Comparison of ENCODE assay signal across 9 cellular contexts in the genomic region with DNA sequence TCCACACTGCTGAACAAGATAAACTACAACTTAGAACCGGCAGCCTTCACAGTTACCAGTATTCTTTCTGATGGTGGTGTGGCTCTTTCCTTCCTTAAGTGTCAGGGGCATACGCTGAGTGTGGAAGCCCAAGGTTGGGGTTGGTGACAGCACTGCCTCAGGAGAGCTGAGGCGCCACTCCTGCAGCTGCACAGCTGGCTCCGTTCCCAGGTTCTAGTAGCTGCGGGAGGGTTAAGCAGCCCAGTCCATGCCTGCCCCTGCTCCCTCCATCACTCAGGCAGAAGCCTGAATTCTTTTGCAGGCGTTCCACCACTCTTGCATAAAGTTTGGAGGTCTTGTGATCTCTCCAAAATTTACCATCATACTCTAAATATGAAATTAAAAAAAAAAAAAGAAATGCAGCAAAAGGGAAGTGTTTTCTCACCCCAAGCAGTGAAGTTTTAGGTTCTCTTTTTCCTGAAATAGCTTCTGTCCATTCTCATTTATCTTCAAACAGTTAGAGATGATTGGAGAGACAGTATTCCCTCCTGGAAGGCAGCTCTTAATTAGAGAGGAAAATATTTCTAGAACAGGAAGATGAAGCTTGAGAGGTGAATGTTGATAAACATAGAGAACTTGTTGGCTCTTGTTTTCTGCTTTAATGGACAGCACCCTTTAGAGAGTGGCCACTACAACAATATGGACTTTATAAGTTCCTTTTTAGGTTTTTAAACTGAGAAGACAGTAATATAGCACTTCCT.
DNase-seq lines count a peak whose midpoint lies in the region; ATAC-seq and TF ChIP-seq lines count a peak whose summit lies in the region.
"Had no signal": no experiment of that assay in that cellular context is flagged by ENCODE, and none has a peak within 500 bp of the region (broad histone marks: within the 10 kb centered on the region; RNA-seq: fewer than 3 reads in every experiment).

No MANE protein-coding gene starts in this region.

- peak overlapping the region; percentile 91 for H3K4me2 ChIP-seq in mammary epithelial cell (ENCODE audit: insufficient read depth, low read depth, low read length)

- no peak overlapping the region for H3K9ac ChIP-seq in mammary epithelial cell (ENCODE audit: insufficient read depth, low read length)

- no peaks in the 10 kb centered on the region for H4K20me1 ChIP-seq in mammary epithelial cell (ENCODE audit: insufficient read depth, low read length)

- peaks cover 36% of the 10 kb centered on the region for H3K4me1 ChIP-seq in mammary epithelial cell (ENCODE audit: insufficient read depth, low read length)

- H3K9me3 ChIP-seq in mammary epithelial cell (replicated peaks; ENCODE audit: insufficient read depth, low read length): no peaks in the 10 kb centered on the region

- DNase-seq in D341Med (ENCODE audit: low spot score) (peak; percentile 85), HK-2 (ENCODE audit: unreplicated experiment) (peak; percentile 10), NCI-H82 (lab: John Stamatoyannopoulos, UW) (peak; percentile 72), mammary epithelial cell (peak; percentile 51), kidney tubule cell (ENCODE audit: low spot score) (peak; percentile 62)

- dilution Hi-C loops in mammary epithelial cell (cut with HindIII; ENCODE audit: low sequenced_read_pairs): loop anchor here (10.0 kb wide), 2 partner anchors 49 to 61 kb away; no protein-coding TSS in a partner anchor

- H3K36me3 ChIP-seq in mammary epithelial cell (ENCODE audit: insufficient read depth, low read length): no peaks in the 10 kb centered on the region

- H3K79me2 ChIP-seq in mammary epithelial cell (ENCODE audit: insufficient read depth, low read length): peaks cover 68% of the 10 kb centered on the region

- H3K4me1 Mint-ChIP-seq in stimulated activated naive CD8-positive, alpha-beta T cell treated with anti-CD3 and anti-CD28 coated beads, Interleukin-15, Interleukin-2, amounts not matched to agents 100 ng/mL and 50 ng/mL, for 24 hours (ENCODE audit: low read depth): peaks cover 6% of the 10 kb centered on the region
- H3K4me1 Mint-ChIP-seq in activated T-helper 17 cell treated with anti-CD3 and anti-CD28 coated beads, Interleukin-2, amount 50 U/mL, for 72 hours: no peaks in the 10 kb centered on the region

- no peak for TF ChIP-seq CTCF in mammary epithelial cell (conservative IDR thresholded peaks at IDR 0.05 in 1 of 2, IDR thresholded peaks at IDR 0.05 in 1 of 2; ENCODE audit: extremely low read depth in 1 of 2, insufficient read depth in 1 of 2, low read depth in 1 of 2, low read length in 2 of 2)

- ATAC-seq in HG02610 (IDR thresholded peaks at IDR 0.05; ENCODE audit: unreplicated experiment): no peak
- ATAC-seq in activated T-helper 17 cell treated with anti-CD3 and anti-CD28 coated beads, Interleukin-2, amount 50 U/mL, for 72 hours (replicated peaks): no peak

- in situ Hi-C loops in mammary epithelial cell (cut with MboI; ENCODE audit: low sequenced_read_pairs in 2 of 2): no loop called here

- intact Hi-C loops in mammary epithelial cell (cut with micrococcal nuclease): no loop called here

- H3K27me3 ChIP-seq in mammary epithelial cell (ENCODE audit: insufficient read depth, low read length): no peaks in the 10 kb centered on the region

- H3K4me3 Mint-ChIP-seq in stimulated activated naive CD8-positive, alpha-beta T cell treated with anti-CD3 and anti-CD28 coated beads, Interleukin-15, Interleukin-2, amounts not matched to agents 100 ng/mL and 50 ng/mL, for 24 hours: peak overlapping the region; percentile 17
- H3K4me3 Mint-ChIP-seq in activated T-helper 17 cell treated with anti-CD3 and anti-CD28 coated beads, Interleukin-2, amount 50 U/mL, for 72 hours: no peak overlapping the region

- H3K36me3 Mint-ChIP-seq in stimulated activated naive CD8-positive, alpha-beta T cell treated with anti-CD3 and anti-CD28 coated beads, Interleukin-15, Interleukin-2, amounts not matched to agents 100 ng/mL and 50 ng/mL, for 24 hours (ENCODE audit: low read depth): no peaks in the 10 kb centered on the region
- H3K36me3 Mint-ChIP-seq in activated T-helper 17 cell treated with anti-CD3 and anti-CD28 coated beads, Interleukin-2, amount 50 U/mL, for 72 hours (ENCODE audit: low read depth): no peaks in the 10 kb centered on the region
- H3K36me3 Mint-ChIP-seq: natural killer cell treated with Interleukin-12 subunit alpha and Interleukin-12 subunit beta and Interleukin-15 and Interleukin-18, amount 100 ng/mL, for 72 hours had no signal

- no TSS peak for BruUV-seq in mammary epithelial cell (replicated peaks; lab: Mats Ljungman, UMichigan)

- no peak overlapping the region for H3K27ac Mint-ChIP-seq in stimulated activated naive CD8-positive, alpha-beta T cell treated with anti-CD3 and anti-CD28 coated beads, Interleukin-15, Interleukin-2, amounts not matched to agents 100 ng/mL and 50 ng/mL, for 24 hours
- H3K27ac Mint-ChIP-seq in activated T-helper 17 cell treated with anti-CD3 and anti-CD28 coated beads, Interleukin-2, amount 50 U/mL, for 72 hours: no peak overlapping the region
- H3K27ac Mint-ChIP-seq: natural killer cell treated with Interleukin-12 subunit alpha and Interleukin-12 subunit beta and Interleukin-15 and Interleukin-18, amount 100 ng/mL, for 72 hours had no signal

- H3K27me3 Mint-ChIP-seq in stimulated activated naive CD8-positive, alpha-beta T cell treated with anti-CD3 and anti-CD28 coated beads, Interleukin-15, Interleukin-2, amounts not matched to agents 100 ng/mL and 50 ng/mL, for 24 hours: peaks cover 8% of the 10 kb centered on the region
- peaks cover 27% of the 10 kb centered on the region for H3K27me3 Mint-ChIP-seq in activated T-helper 17 cell treated with anti-CD3 and anti-CD28 coated beads, Interleukin-2, amount 50 U/mL, for 72 hours

- H3K9me3 Mint-ChIP-seq in stimulated activated naive CD8-positive, alpha-beta T cell treated with anti-CD3 and anti-CD28 coated beads, Interleukin-15, Interleukin-2, amounts not matched to agents 100 ng/mL and 50 ng/mL, for 24 hours: no peaks in the 10 kb centered on the region
- H3K9me3 Mint-ChIP-seq in activated T-helper 17 cell treated with anti-CD3 and anti-CD28 coated beads, Interleukin-2, amount 50 U/mL, for 72 hours: no peaks in the 10 kb centered on the region
- H3K9me3 Mint-ChIP-seq: natural killer cell treated with Interleukin-12 subunit alpha and Interleukin-12 subunit beta and Interleukin-15 and Interleukin-18, amount 100 ng/mL, for 72 hours had no signal

- CTCF ChIA-PET in mammary epithelial cell (lab: Charles Lee; ENCODE audit: low non-redundant PET): no interaction called here

- H3K27ac ChIP-seq in mammary epithelial cell (ENCODE audit: insufficient read depth, low read depth, low read length): peak overlapping the region; percentile 50

- no peak overlapping the region for H2AFZ ChIP-seq in mammary epithelial cell (ENCODE audit: low read depth, low read length)

- H3K4me3 ChIP-seq in mammary epithelial cell (replicated peaks in 1 of 3; ENCODE audit: insufficient read depth in 1 of 3, low read depth in 2 of 3, low read length in 3 of 3): peak overlapping the region in 2 of 3 experiments; percentile 43 to 45

- WGBS in mammary epithelial cell (ENCODE audit: low coverage, missing lambda C conversion rate): 3% methylated on average over 6 of the region's 6 CpGs

Comparison
In these comparisons a context has a peak if more than half of its experiments do, and no peak if none do; other contexts are left out.
1. DNase-seq: peak in every context shown above with its lines; median percentile 85 in D341Med; 72 in NCI-H82; 62 in kidney tubule cell; 51 in mammary epithelial cell; 10 in HK-2.